ENCODE assay signal across 8 cellular contexts in genomic region chr9:21994996-21995651, GRCh38. TPM values are rescaled to one million over a fixed set of nuclear protein-coding genes. Genes with fewer than 3 reads are reported as not detected.
A peak's percentile ranks its signal among the peaks of the same experiment; 100 is the strongest.
DNase-seq lines count a peak whose midpoint lies in the region; ATAC-seq and TF ChIP-seq lines count a peak whose summit lies in the region.

No MANE protein-coding gene starts in this region.

- H3K4me1 ChIP-seq in PC-9 (replicated peaks; ENCODE audit: insufficient read depth) (peaks cover 26% of the 10 kb centered on the region; the same call in 1 of the 2 replicates), neutrophil (ENCODE audit: control insufficient read depth in 1 of 2, insufficient read depth in 1 of 2, low read depth in 1 of 2, low read length in 1 of 2) (peaks cover 22 to 27% of the 10 kb centered on the region in 2 experiments), urinary bladder (ENCODE audit: insufficient read depth) (no peaks in the 10 kb centered on the region)

- intact Hi-C loops in PC-9 (cut with micrococcal nuclease; ENCODE audit: unreplicated experiment): loop anchor here (1.0 to 5.0 kb wide), 2 partner anchors 42 to 181 kb away; no protein-coding TSS in a partner anchor

- no peaks in the 10 kb centered on the region for H3K9me2 ChIP-seq in PC-9 (ENCODE audit: insufficient read depth)

- CTCF ChIA-PET in PC-9 (lab: Charles Lee): interaction anchor here (0.6 to 1.1 kb wide), 4 partner anchors 12 to 243 kb away, joined by 3 to 8 read pairs (median 4); partner anchors contain the start of gene CDKN2B

- H3K36me3 ChIP-seq in PC-9 (ENCODE audit: low read depth): peaks cover 7% of the 10 kb centered on the region; the same call in 1 of the 2 replicates
- no peaks in the 10 kb centered on the region for H3K36me3 ChIP-seq in neutrophil
- no peaks in the 10 kb centered on the region for H3K36me3 ChIP-seq in urinary bladder (ENCODE audit: insufficient read depth)

- H3K27me3 ChIP-seq in PC-9 (ENCODE audit: insufficient read depth, low read depth): no peaks in the 10 kb centered on the region
- H3K27me3 ChIP-seq in neutrophil: peaks cover 95% of the 10 kb centered on the region

- POLR2A ChIA-PET in PC-9 (lab: Charles Lee; ENCODE audit: unreplicated experiment): interaction anchor here (0.5 to 0.6 kb wide), 2 partner anchors 119 to 217 kb away, joined by 4 to 8 read pairs; no protein-coding TSS in a partner anchor

- H3K79me2 ChIP-seq in PC-9 (ENCODE audit: low read depth): peaks cover 87% of the 10 kb centered on the region

- H3K27ac ChIP-seq in PC-9 (peak overlapping the region; percentile 69), neutrophil (peak overlapping the region; percentile 70), urinary bladder (ENCODE audit: low read depth) (peak overlapping the region; percentile 85)

- under 1% methylated on average over 56 of the region's 56 CpGs for WGBS in urinary bladder

- H2AFZ ChIP-seq in PC-9: peak overlapping the region; percentile 83

- BruUV-seq in PC-9 (replicated peaks; lab: Mats Ljungman, UMichigan): no TSS peak

- TF ChIP-seq CTCF in PC-9 (conservative IDR thresholded peaks at IDR 0.05) (no peak; the same call in 1 of the 2 replicates), neutrophil (IDR thresholded peaks at IDR 0.05) (no peak)

- peak overlapping the region; percentile 87 for H3K4me2 ChIP-seq in PC-9

- H3K4me3 ChIP-seq in PC-9: peak overlapping the region; percentile 98
- peak overlapping the region; percentile 71 to 79 for H3K4me3 ChIP-seq in neutrophil (ENCODE audit: low read depth in 1 of 2, low read length in 1 of 2)
- peak overlapping the region; percentile 87 for H3K4me3 ChIP-seq in urinary bladder (ENCODE audit: low read depth, low read length)

- ATAC-seq in GM21360 (IDR thresholded peaks at IDR 0.05; ENCODE audit: unreplicated experiment): peak; percentile 79
- ATAC-seq in HG03575 (IDR thresholded peaks at IDR 0.05; ENCODE audit: extremely low read depth, insufficient number of reproducible peaks, low FRiP score, unreplicated experiment): peak; percentile 78

- H3K9me3 ChIP-seq in PC-9 (ENCODE audit: insufficient read depth, low read depth) (no peaks in the 10 kb centered on the region), neutrophil (no peaks in the 10 kb centered on the region)

- H3F3A ChIP-seq in PC-9 (ENCODE audit: insufficient read depth, low read depth): peaks cover 18% of the 10 kb centered on the region

- no peaks in the 10 kb centered on the region for H4K20me1 ChIP-seq in PC-9 (ENCODE audit: insufficient read depth)

- DNase-seq in DMS153 (lab: John Stamatoyannopoulos, UW) (peak; percentile 81), PC-9 (peak; percentile 50 to 76), globus pallidus (ENCODE audit: low spot score) (peak; percentile 59)
- DNase-seq in activated effector memory CD4-positive, alpha-beta T cell treated with anti-CD3 and anti-CD28 coated beads, Interleukin-2, amount 50 U/mL, for 16 hours: peak; percentile 90

RNA-seq across cellular contexts. Expression of gene CDKN2B-AS1, which starts 0.5 kb away (rescaled TPM):
- total RNA-seq in PC-9 (2021) (11.6 and 12.5 TPM in 2 replicates), urinary bladder (2.2 TPM)
- polyA plus RNA-seq in urinary bladder: 0.22 TPM

RNA-seq across cellular contexts. Expression of gene CDKN2A, which starts 0.9 kb away (rescaled TPM):
- total RNA-seq in PC-9 (2021) (282 and 404 TPM in 2 replicates), urinary bladder (0.85 TPM)
- polyA plus RNA-seq in urinary bladder: 1.3 TPM

RNA-seq across cellular contexts. Expression of gene CDKN2B, which starts 14.0 kb away (rescaled TPM):
- 33.8 and 40.2 TPM in 2 replicates for total RNA-seq in PC-9 (2021)
- 1.8 TPM for total RNA-seq in urinary bladder
- polyA plus RNA-seq in urinary bladder: 4.2 TPM

Comparison
In these comparisons a context has a peak if more than half of its experiments do, and no peak if none do; other contexts are left out.
1. Peak in every context shown above with its lines: DNase-seq, ATAC-seq, H3K4me3 ChIP-seq and H3K27ac ChIP-seq.
2. RNA of gene CDKN2A, which starts 0.9 kb away (total RNA-seq): 282 to 404 TPM in PC-9; 0.85 TPM in urinary bladder (single experiment); every median in the first group is over 100 times any median in the second.
3. RNA of gene CDKN2B, which starts 14.0 kb away (total RNA-seq): 33.8 to 40.2 TPM in PC-9; 1.8 TPM in urinary bladder (single experiment); every median in the first group is over 10 times any median in the second.